ENCODE assay signal across 1 cellular context in the genomic region with DNA sequence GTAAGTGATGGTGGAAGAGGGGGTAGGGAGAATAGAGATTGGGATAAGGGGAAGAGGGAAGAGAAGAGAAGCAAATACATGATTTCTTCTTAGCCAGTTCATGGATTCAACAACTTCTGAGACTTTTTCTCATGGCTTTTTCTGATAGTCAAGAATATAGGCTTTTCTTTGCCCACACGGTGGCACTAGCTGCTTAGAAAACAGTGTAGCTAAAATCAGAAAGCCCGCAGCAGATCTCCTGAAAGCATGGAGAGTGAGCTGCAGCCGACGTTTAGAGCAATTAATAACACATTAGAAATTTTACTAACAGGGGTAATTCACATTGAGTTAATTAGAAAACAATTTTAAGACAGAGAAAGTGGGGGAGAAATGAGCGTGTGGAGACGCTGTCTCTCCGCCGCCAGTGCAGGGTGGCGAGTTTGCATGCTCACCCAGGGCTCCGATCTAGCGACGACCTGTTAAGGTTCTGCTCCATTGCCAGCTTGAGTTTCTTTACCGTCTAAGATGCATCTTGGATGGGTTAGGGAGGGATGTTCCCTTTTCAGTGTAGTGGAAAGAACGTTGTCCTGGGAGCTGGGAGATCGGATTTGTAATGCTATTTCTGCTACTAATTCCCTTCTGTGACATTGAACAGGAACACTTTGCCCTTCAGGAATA.
TF ChIP-seq lines count a peak whose summit lies in the region.

No MANE protein-coding gene starts in this region.

TF ChIP-seq in SK-N-SH, 30 proteins besides CTCF, POLR2A, EP300 and RAD21 (continued from another document):
- TF ChIP-seq, protein P1, sequence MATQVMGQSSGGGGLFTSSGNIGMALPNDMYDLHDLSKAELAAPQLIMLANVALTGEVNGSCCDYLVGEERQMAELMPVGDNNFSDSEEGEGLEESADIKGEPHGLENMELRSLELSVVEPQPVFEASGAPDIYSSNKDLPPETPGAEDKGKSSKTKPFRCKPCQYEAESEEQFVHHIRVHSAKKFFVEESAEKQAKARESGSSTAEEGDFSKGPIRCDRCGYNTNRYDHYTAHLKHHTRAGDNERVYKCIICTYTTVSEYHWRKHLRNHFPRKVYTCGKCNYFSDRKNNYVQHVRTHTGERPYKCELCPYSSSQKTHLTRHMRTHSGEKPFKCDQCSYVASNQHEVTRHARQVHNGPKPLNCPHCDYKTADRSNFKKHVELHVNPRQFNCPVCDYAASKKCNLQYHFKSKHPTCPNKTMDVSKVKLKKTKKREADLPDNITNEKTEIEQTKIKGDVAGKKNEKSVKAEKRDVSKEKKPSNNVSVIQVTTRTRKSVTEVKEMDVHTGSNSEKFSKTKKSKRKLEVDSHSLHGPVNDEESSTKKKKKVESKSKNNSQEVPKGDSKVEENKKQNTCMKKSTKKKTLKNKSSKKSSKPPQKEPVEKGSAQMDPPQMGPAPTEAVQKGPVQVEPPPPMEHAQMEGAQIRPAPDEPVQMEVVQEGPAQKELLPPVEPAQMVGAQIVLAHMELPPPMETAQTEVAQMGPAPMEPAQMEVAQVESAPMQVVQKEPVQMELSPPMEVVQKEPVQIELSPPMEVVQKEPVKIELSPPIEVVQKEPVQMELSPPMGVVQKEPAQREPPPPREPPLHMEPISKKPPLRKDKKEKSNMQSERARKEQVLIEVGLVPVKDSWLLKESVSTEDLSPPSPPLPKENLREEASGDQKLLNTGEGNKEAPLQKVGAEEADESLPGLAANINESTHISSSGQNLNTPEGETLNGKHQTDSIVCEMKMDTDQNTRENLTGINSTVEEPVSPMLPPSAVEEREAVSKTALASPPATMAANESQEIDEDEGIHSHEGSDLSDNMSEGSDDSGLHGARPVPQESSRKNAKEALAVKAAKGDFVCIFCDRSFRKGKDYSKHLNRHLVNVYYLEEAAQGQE (IDR thresholded peaks at IDR 0.05; ENCODE audit: low read depth, low read length), result no peak
